In the genomic region with DNA sequence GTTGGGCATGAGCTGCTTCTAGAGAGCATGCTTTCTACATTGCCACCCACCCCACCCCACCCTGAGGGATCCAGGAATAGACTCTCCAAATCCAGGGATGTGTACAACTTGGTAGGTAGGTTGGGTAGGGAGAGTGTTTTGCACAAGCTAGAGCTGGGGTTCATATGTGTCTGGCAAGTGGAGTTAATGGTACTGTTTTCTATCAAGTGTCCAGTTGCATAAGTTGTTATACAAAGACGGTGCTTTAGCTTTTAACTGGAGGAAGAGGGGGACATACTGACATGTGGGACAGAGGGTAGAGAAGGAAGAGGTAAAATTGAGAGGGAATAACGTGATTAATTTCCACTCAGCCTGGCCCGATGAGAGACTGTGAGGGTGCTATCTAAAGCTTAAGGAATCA, we compare ENCODE assay signal across 9 cellular contexts. TPM values are rescaled to one million over a fixed set of nuclear protein-coding genes. Genes with fewer than 3 reads are reported as not detected.
"Had no signal": no experiment of that assay in that cellular context is flagged by ENCODE, and none has a peak within 500 bp of the region (broad histone marks: within the 10 kb centered on the region; RNA-seq: fewer than 3 reads in every experiment).

No MANE protein-coding gene starts in this region.

- H3K9me3 Mint-ChIP-seq: HFFc6 had no signal

- H3K27ac Mint-ChIP-seq: HFFc6 had no signal

- DNase-seq: H7, HFFc6, KG1 had no signal

- H3K9me3 ChIP-seq: HAP-1 had no signal

- H3K4me3 ChIP-seq: GM23338, HAP-1, K562 had no signal

- H3K4me2 ChIP-seq: GM23338 had no signal

- H3K4me3 Mint-ChIP-seq: GM23338, HFFc6 had no signal

- H2AFZ ChIP-seq: GM23338 had no signal

- H3K27ac ChIP-seq: HL-60 had no signal

- ATAC-seq: GM23338, HCT116, HepG2, K562 had no signal

- H3K36me3 ChIP-seq: HAP-1 had no signal

- H3K4me1 ChIP-seq: HAP-1 had no signal

RNA-seq across cellular contexts. Expression of a gene that starts 51.0 kb away (rescaled TPM):
- total RNA-seq: HepG2 had no signal
- polyA plus RNA-seq: HepG2, K562 had no signal
